Comparison of ENCODE assay signal across 8 cellular contexts in genomic region chr2:102735431-102736130, GRCh38. TPM values are rescaled to one million over a fixed set of nuclear protein-coding genes. Genes with fewer than 3 reads are reported as not detected.
DNase-seq lines count a peak whose midpoint lies in the region; ATAC-seq and TF ChIP-seq lines count a peak whose summit lies in the region.

No MANE protein-coding gene starts in this region.

- peaks cover 24% of the 10 kb centered on the region for H3K4me1 Mint-ChIP-seq in chondrocyte (ENCODE audit: low read depth)

- H3K9me3 Mint-ChIP-seq in chondrocyte (ENCODE audit: low read depth) = no peaks in the 10 kb centered on the region

- ATAC-seq in GM19467 (IDR thresholded peaks at IDR 0.05; ENCODE audit: unreplicated experiment) = no peak
- ATAC-seq in HG03460 (IDR thresholded peaks at IDR 0.05; ENCODE audit: unreplicated experiment) = no peak

- H3K27ac ChIP-seq in mesodermal cell (ENCODE audit: low read depth, low read length, severe bottlenecking) (no peak overlapping the region), RWPE1 (no peak overlapping the region)

- H3K36me3 ChIP-seq in mesodermal cell (ENCODE audit: control insufficient read depth, insufficient read depth, low read length) = peaks cover 17% of the 10 kb centered on the region

- TF ChIP-seq CTCF in chondrocyte (IDR thresholded peaks at IDR 0.05) = no peak
- no peak for TF ChIP-seq CTCF in RWPE1 (conservative IDR thresholded peaks at IDR 0.05; ENCODE audit: low read depth)

- H3K4me3 ChIP-seq in mesodermal cell (ENCODE audit: extremely low read depth, insufficient read depth, low read length, poor library complexity, severe bottlenecking) = peak overlapping the region; percentile 72

- no peaks in the 10 kb centered on the region for H3K9me3 ChIP-seq in mesodermal cell (ENCODE audit: control insufficient read depth, low read length)

- H3K4me3 Mint-ChIP-seq in chondrocyte (ENCODE audit: unreplicated experiment) = peak overlapping the region; percentile 96

- H3K27ac Mint-ChIP-seq in chondrocyte (ENCODE audit: unreplicated experiment) = peak overlapping the region; percentile 17

- H3K27me3 Mint-ChIP-seq in chondrocyte (ENCODE audit: low read depth) = no peaks in the 10 kb centered on the region

- CTCF ChIA-PET in RWPE1 (lab: Yijun Ruan, JAX) = interaction anchor here (0.8 to 1.2 kb wide), 2 partner anchors 71 to 120 kb away, joined by 3 to 5 read pairs; no protein-coding TSS in a partner anchor

- DNase-seq in NOMO-1 (lab: John Stamatoyannopoulos, UW; ENCODE audit: unreplicated experiment in 2 of 2) = peak; percentile 28
- DNase-seq in NOMO-1 treated with dmso at 0.1 percent for 144 hours (lab: John Stamatoyannopoulos, UW; ENCODE audit: unreplicated experiment) = no peak
- DNase-seq in NCI-H748 treated with DMSO at 0.1 percent for 48 hours (lab: John Stamatoyannopoulos, UW) = peak; percentile 7
- DNase-seq in chondrocyte (ENCODE audit: low spot score) = no peak
- no peak for DNase-seq in RWPE1 (ENCODE audit: low spot score)

- POLR2A ChIA-PET in RWPE1 (lab: Yijun Ruan, JAX; ENCODE audit: low non-redundant PET) = no interaction called here

- 52 to 64% methylated on average over 9 to 10 of the region's 16 CpGs for WGBS in mesodermal cell (ENCODE audit: insufficient coverage in 2 of 2), 2 experiments

- peaks cover 8% of the 10 kb centered on the region for H3K36me3 Mint-ChIP-seq in chondrocyte (ENCODE audit: low read depth)

- H3K4me1 ChIP-seq in mesodermal cell (ENCODE audit: control insufficient read depth, insufficient read depth, low read length, poor library complexity, severe bottlenecking) = no peaks in the 10 kb centered on the region

RNA-seq across cellular contexts. Expression of gene TMEM182, which starts 26.2 kb away (rescaled TPM):
- total RNA-seq in chondrocyte = 4.2 to 6.0 TPM (median 5.1 TPM) in 3 replicates
- 4.4 TPM for polyA plus RNA-seq in mesodermal cell (2013, experiment 1 of 2)
- 4.0 TPM for polyA plus RNA-seq in mesodermal cell (2013, experiment 2 of 2)

Comparison
In these comparisons a context has a peak if more than half of its experiments do, and no peak if none do; other contexts are left out.
1. DNase-seq: peak in NOMO-1 (2 of 2) and NCI-H748 treated with DMSO at 0.1 percent for 48 hours (single experiment); none in NOMO-1 treated with dmso at 0.1 percent for 144 hours (single experiment), chondrocyte (single experiment) and RWPE1 (single experiment).